8 cellular contexts compared by ENCODE assay signal in the genomic region with DNA sequence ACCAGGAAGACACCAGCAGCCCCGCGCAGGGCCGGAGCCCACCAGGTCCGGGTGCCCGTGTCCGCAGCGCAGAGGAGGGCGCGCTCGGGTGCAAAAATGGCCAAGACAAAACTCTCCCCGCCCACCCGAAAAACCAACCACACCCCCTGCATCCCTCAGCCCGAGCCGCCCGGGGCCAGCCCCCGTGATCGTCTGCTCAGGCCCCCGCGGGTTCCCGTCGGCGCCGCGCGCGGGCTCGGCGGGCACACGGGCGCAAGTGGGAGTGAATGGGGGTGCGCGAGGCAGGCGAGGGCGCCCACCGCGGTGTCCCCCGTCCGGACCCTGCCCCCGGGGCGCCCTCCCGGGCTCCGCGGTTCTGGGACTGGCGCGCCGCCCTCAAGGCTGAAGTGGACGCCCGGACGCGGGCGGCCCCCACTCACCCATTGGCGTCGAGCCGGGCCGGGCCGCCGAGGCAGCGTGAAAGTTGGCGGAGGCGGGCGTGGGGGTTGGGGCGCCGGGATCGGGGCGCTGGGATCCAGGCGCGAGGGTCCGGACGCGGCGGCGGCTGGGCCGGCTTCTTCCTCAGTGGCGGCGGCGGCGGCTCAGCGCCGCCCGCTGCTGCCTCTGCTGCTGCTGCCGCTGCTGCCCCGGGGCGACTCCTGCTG. TPM values are rescaled to one million over a fixed set of nuclear protein-coding genes. Genes with fewer than 3 reads are reported as not detected.
DNase-seq lines count a peak whose midpoint lies in the region; ATAC-seq and TF ChIP-seq lines count a peak whose summit lies in the region.

No MANE protein-coding gene starts in this region.

- peak overlapping the region; percentile 62 for H2AFZ ChIP-seq in DND-41 (ENCODE audit: low read depth, low read length)

- H3K27me3 ChIP-seq in DND-41 (ENCODE audit: insufficient read depth, low read length, poor library complexity) (no peaks in the 10 kb centered on the region), esophagus (ENCODE audit: control insufficient read depth in 1 of 2, insufficient read depth in 2 of 2, low read length in 2 of 2) (no peaks in the 10 kb centered on the region)

- peak overlapping the region; percentile 93 for H3K9ac ChIP-seq in DND-41 (ENCODE audit: low read depth, low read length)

- H3K4me1 ChIP-seq in DND-41 (ENCODE audit: insufficient read depth, low read length) (peaks cover 54% of the 10 kb centered on the region), esophagus (ENCODE audit: control insufficient read depth in 2 of 2, insufficient read depth in 2 of 2, low read length in 1 of 2) (peaks cover 0 to 3% of the 10 kb centered on the region in 2 donors)

- H3K27ac Mint-ChIP-seq in nephron, result no peak overlapping the region

- H3K36me3 Mint-ChIP-seq in nephron (ENCODE audit: low read depth), result no peaks in the 10 kb centered on the region

- DNase-seq in DND-41, result peak; percentile 38
- DNase-seq in activated CD4-positive, alpha-beta T cell treated with anti-CD3 and anti-CD28 coated beads for 48 hours, result peak; percentile 38
- no peak for DNase-seq in inferior parietal cortex (ENCODE audit: extremely low spot score)
- no peak for DNase-seq in NCI-H1436 (lab: John Stamatoyannopoulos, UW)

- peaks cover 7% of the 10 kb centered on the region for H3K9me3 Mint-ChIP-seq in nephron

- peaks cover 52% of the 10 kb centered on the region for H3K79me2 ChIP-seq in DND-41 (ENCODE audit: insufficient read depth, low read length)

- peak overlapping the region; percentile 84 for H3K4me2 ChIP-seq in DND-41 (ENCODE audit: insufficient read depth, low read length)

- 0 to 30% methylated on average over 42 to 83 of the region's 83 CpGs for WGBS in esophagus, 2 donors

- H3K4me3 ChIP-seq in DND-41 (ENCODE audit: low read depth in 1 of 2, low read length in 2 of 2), result peak overlapping the region; percentile 53 to 60; a peak in 3 of 4 replicates
- H3K4me3 ChIP-seq in esophagus (ENCODE audit: low read depth in 1 of 2, low read length in 2 of 2), result peak overlapping the region; percentile 50 to 54

- peaks cover 34% of the 10 kb centered on the region; the same call in 1 of the 2 replicates for H4K20me1 ChIP-seq in DND-41 (ENCODE audit: insufficient read depth, low read length)

- H3K9me3 ChIP-seq in DND-41 (ENCODE audit: insufficient read depth, low read length, severe bottlenecking) (no peaks in the 10 kb centered on the region), esophagus (ENCODE audit: control insufficient read depth in 2 of 2, insufficient read depth in 1 of 2, low read depth in 1 of 2, low read length in 1 of 2) (peaks cover 0 to 5% of the 10 kb centered on the region in 2 donors)

- H3K4me3 Mint-ChIP-seq in nephron, result peak overlapping the region; percentile 69 to 85 (median 84)

- no peak for TF ChIP-seq CTCF in DND-41 (IDR thresholded peaks at IDR 0.05; ENCODE audit: borderline replicate concordance, extremely low read depth, low read length, poor library complexity, severe bottlenecking)
- TF ChIP-seq CTCF in nephron (IDR thresholded peaks at IDR 0.05; ENCODE audit: unreplicated experiment in 3 of 3), result no peak

- H3K27ac ChIP-seq in DND-41 (ENCODE audit: low read length) (peak overlapping the region; percentile 75), esophagus (ENCODE audit: low read depth in 2 of 2, low read length in 1 of 2) (peak overlapping the region in 1 of 2 donors; percentile 21)

- H3K36me3 ChIP-seq in DND-41 (ENCODE audit: insufficient read depth, low read length) (peaks cover 11% of the 10 kb centered on the region; the same call in 1 of the 2 replicates), esophagus (ENCODE audit: control insufficient read depth in 2 of 2, insufficient read depth in 2 of 2, low read length in 1 of 2) (no peaks in the 10 kb centered on the region)

- ATAC-seq in DND-41 (ENCODE audit: insufficient read depth, low read depth) (peak; percentile 5; the same call in 2 of the 3 replicates), HG02885 (IDR thresholded peaks at IDR 0.05; ENCODE audit: poor library complexity, unreplicated experiment) (peak; percentile 11), GM21619 (IDR thresholded peaks at IDR 0.05; ENCODE audit: unreplicated experiment) (no peak)

- no peaks in the 10 kb centered on the region for H3K27me3 Mint-ChIP-seq in nephron (ENCODE audit: low read depth)

- peaks cover 5% of the 10 kb centered on the region for H3K4me1 Mint-ChIP-seq in nephron

RNA-seq across cellular contexts. Expression of gene SH3KBP1, which starts 0.4 kb away (rescaled TPM):
- polyA plus RNA-seq in esophagus, result 1 to 10 TPM; 1.7 to 2.1 TPM

Comparison
In these comparisons a context has a peak if more than half of its experiments do, and no peak if none do; other contexts are left out.
1. DNase-seq: peak in DND-41 (single experiment) and activated CD4-positive, alpha-beta T cell treated with anti-CD3 and anti-CD28 coated beads for 48 hours (single experiment); none in inferior parietal cortex (single experiment) and NCI-H1436 (single experiment).